In the genomic region with DNA sequence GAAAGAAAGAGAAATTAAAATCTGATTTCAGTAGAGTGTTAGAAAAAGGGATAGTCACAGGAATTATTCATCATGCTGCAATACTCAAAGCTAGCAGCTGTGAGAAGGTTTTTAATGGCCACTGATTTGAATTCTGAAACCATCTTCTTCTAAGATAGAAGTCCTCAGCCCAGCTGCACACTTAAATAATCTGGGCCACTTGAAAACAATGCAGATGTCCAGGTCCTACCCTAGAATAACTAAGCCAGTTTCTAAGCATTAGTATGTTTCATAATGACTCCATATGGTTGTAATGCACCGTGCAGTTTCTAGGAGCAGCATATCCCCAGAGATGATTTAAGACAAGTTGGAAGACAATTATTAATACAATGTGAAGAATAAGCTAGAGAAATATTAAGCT, we compare ENCODE assay signal across 1 cellular context.
TF ChIP-seq lines count a peak whose summit lies in the region.

No MANE protein-coding gene starts in this region.

TF ChIP-seq in WTC11, 78 proteins besides CTCF, POLR2A, EP300 and RAD21 (continued from another document):
- TF ChIP-seq TCF7 (CRISPR knock-in tag; IDR thresholded peaks at IDR 0.05; ENCODE audit: low read depth), result no peak
TF ChIP-seq in WTC11: peak in this region for 0.
